Comparison of ENCODE assay signal across 2 cellular contexts in genomic region chr13:66443926-66444325, GRCh38.
TF ChIP-seq lines count a peak whose summit lies in the region.

No MANE protein-coding gene starts in this region.

TF ChIP-seq in SK-N-SH, 30 proteins besides CTCF, POLR2A, EP300 and RAD21 (continued from another document):
- TF ChIP-seq REST (IDR thresholded peaks at IDR 0.05; ENCODE audit: low read depth, low read length) (no peak), USF1 (IDR thresholded peaks at IDR 0.05; ENCODE audit: borderline replicate concordance, low read depth) (no peak), SMC3 (IDR thresholded peaks at IDR 0.05; ENCODE audit: low read depth, low read length) (no peak), ZBTB33 (IDR thresholded peaks at IDR 0.05; ENCODE audit: borderline replicate concordance, low read depth) (no peak), RXRA (IDR thresholded peaks at IDR 0.05; ENCODE audit: borderline replicate concordance, low read depth) (no peak), GABPA (IDR thresholded peaks at IDR 0.05; ENCODE audit: low read depth) (no peak), TAF1 (IDR thresholded peaks at IDR 0.05; ENCODE audit: borderline replicate concordance, low read depth, low read length) (no peak), IRF3 (IDR thresholded peaks at IDR 0.05; ENCODE audit: low read depth, low read length) (no peak), SIN3A (IDR thresholded peaks at IDR 0.05; ENCODE audit: borderline replicate concordance, low read depth, low read length) (no peak), EZH2phosphoT487 (IDR thresholded peaks at IDR 0.05; ENCODE audit: borderline replicate concordance, low read depth) (no peak), NFIC (IDR thresholded peaks at IDR 0.05; ENCODE audit: borderline replicate concordance) (no peak), CHD2 (IDR thresholded peaks at IDR 0.05; ENCODE audit: low read length, partially characterized antibody) (no peak), GATA2 (CRISPR knock-in tag; IDR thresholded peaks at IDR 0.05) (no peak)
TF ChIP-seq in SK-N-SH: peak in this region for 0.

TF ChIP-seq in SK-N-SH treated with all-trans-retinoic acid at 6 μM for 48 hours, 23 proteins besides CTCF, POLR2A, EP300 and RAD21 (continued from another document):
- no peak for TF ChIP-seq TSHZ2 (CRISPR knock-in tag; IDR thresholded peaks at IDR 0.05)
- TF ChIP-seq BACH2 (CRISPR knock-in tag; IDR thresholded peaks at IDR 0.05; ENCODE audit: borderline replicate concordance) = no peak
- no peak for TF ChIP-seq ZNF8 (CRISPR knock-in tag; IDR thresholded peaks at IDR 0.05)
- no peak for TF ChIP-seq ISL1 (CRISPR knock-in tag; IDR thresholded peaks at IDR 0.05)
- no peak for TF ChIP-seq CREB5 (CRISPR knock-in tag; IDR thresholded peaks at IDR 0.05; ENCODE audit: low read depth)
- no peak for TF ChIP-seq PATZ1 (CRISPR knock-in tag; IDR thresholded peaks at IDR 0.05; ENCODE audit: borderline replicate concordance)
- TF ChIP-seq GLIS3 (CRISPR knock-in tag; IDR thresholded peaks at IDR 0.05) = no peak
- no peak for TF ChIP-seq PPARA (CRISPR knock-in tag; IDR thresholded peaks at IDR 0.05; ENCODE audit: borderline replicate concordance)
- TF ChIP-seq CSDC2 (CRISPR knock-in tag; IDR thresholded peaks at IDR 0.05) = no peak
- no peak for TF ChIP-seq ZFP3 (CRISPR knock-in tag; IDR thresholded peaks at IDR 0.05)
- no peak for TF ChIP-seq ZNF70 (CRISPR knock-in tag; IDR thresholded peaks at IDR 0.05)
